ENCODE assay signal across 9 cellular contexts in genomic region chr11:117095301-117096139, GRCh38. TPM values are rescaled to one million over a fixed set of nuclear protein-coding genes. Genes with fewer than 3 reads are reported as not detected.
DNase-seq lines count a peak whose midpoint lies in the region; ATAC-seq, FAIRE-seq and TF ChIP-seq lines count a peak whose summit lies in the region.
"Had no signal": no experiment of that assay in that cellular context is flagged by ENCODE, and none has a peak within 500 bp of the region (broad histone marks: within the 10 kb centered on the region; RNA-seq: fewer than 3 reads in every experiment).

No MANE protein-coding gene starts in this region.

- TF ChIP-seq POLR2A in right lobe of liver (IDR thresholded peaks at IDR 0.05) (no peak), vagina (IDR thresholded peaks at IDR 0.05) (no peak)

- TF ChIP-seq CTCF in AG10803 (conservative IDR thresholded peaks at IDR 0.05; ENCODE audit: low read length) (no peak), right lobe of liver (IDR thresholded peaks at IDR 0.05) (no peak), vagina (IDR thresholded peaks at IDR 0.05) (no peak), D721Med (IDR thresholded peaks at IDR 0.05; ENCODE audit: insufficient read depth, missing control alignments) (no peak)

- peak overlapping the region; percentile 5; the same call in 1 of the 2 replicates for H3K4me3 ChIP-seq in AG10803 (ENCODE audit: low read length)
- peak overlapping the region; percentile 83 for H3K4me3 ChIP-seq in HUES6 (ENCODE audit: low read depth, low read length)
- H3K4me3 ChIP-seq in adipocyte (ENCODE audit: low read length) = peak overlapping the region; percentile 98
- H3K4me3 ChIP-seq in right lobe of liver = peak overlapping the region in 2 of 3 donors; percentile 72 to 74
- peak overlapping the region in 1 of 2 donors; percentile 80 for H3K4me3 ChIP-seq in vagina

- FAIRE-seq in D721Med (lab: Jason Lieb, UNC) = no peak
- FAIRE-seq: endothelial cell of umbilical vein had no signal

- no peak for ATAC-seq in right lobe of liver
- ATAC-seq in HG03139 (IDR thresholded peaks at IDR 0.05; ENCODE audit: unreplicated experiment) = no peak

- WGBS in right lobe of liver (ENCODE audit: insufficient coverage, low coverage, low lambda C conversion rate, missing lambda C conversion rate) = 19% methylated on average over 9 of the region's 9 CpGs

- H3K27me3 ChIP-seq in HUES6 (ENCODE audit: control insufficient read depth, insufficient read depth, low read length) (no peaks in the 10 kb centered on the region), adipocyte (replicated peaks; ENCODE audit: control insufficient read depth, insufficient read depth, low read length) (no peaks in the 10 kb centered on the region), right lobe of liver (no peaks in the 10 kb centered on the region), vagina (no peaks in the 10 kb centered on the region)

- intact Hi-C loops in right lobe of liver (cut with DNase I) = no loop called here
- intact Hi-C loops in vagina (cut with DNase I) = no loop called here

- DNase-seq in AG10803 (ENCODE audit: low read depth) (peak; percentile 86), adipocyte (ENCODE audit: low read depth) (peak; percentile 92), right lobe of liver (no peak), vagina (ENCODE audit: extremely low spot score in 2 of 2) (no peak), SKM-1 treated with dmso at 0.1 percent for 144 hours (lab: John Stamatoyannopoulos, UW; ENCODE audit: unreplicated experiment) (no peak), D721Med (ENCODE audit: insufficient read length, low spot score) (no peak)

- no peak overlapping the region for H3K9ac ChIP-seq in HUES6 (ENCODE audit: low read length)
- peak overlapping the region; percentile 94 for H3K9ac ChIP-seq in adipocyte (ENCODE audit: low read length)

- H3K4me1 ChIP-seq in HUES6 (ENCODE audit: control insufficient read depth, insufficient read depth, low read length) (peaks cover 40% of the 10 kb centered on the region), adipocyte (ENCODE audit: control insufficient read depth, insufficient read depth, low read length) (peaks cover 39% of the 10 kb centered on the region), right lobe of liver (peaks cover 0 to 61% (median 21%) of the 10 kb centered on the region in 4 donors), vagina (peaks cover 52% of the 10 kb centered on the region)

- H3K9me3 ChIP-seq in HUES6 (ENCODE audit: control insufficient read depth, insufficient read depth, low read depth, low read length) = 0 out of 2 replicates have a peak, but pooled peaks cover 3% of the 10 kb centered on the region
- no peaks in the 10 kb centered on the region for H3K9me3 ChIP-seq in adipocyte (ENCODE audit: control insufficient read depth, low read length)
- no peaks in the 10 kb centered on the region for H3K9me3 ChIP-seq in right lobe of liver
- no peaks in the 10 kb centered on the region for H3K9me3 ChIP-seq in vagina

- H3K36me3 ChIP-seq in HUES6 (ENCODE audit: control insufficient read depth, insufficient read depth, low read length) (0 out of 2 replicates have a peak, but pooled peaks cover 3% of the 10 kb centered on the region), adipocyte (ENCODE audit: control insufficient read depth, insufficient read depth, low read length, severe bottlenecking) (no peaks in the 10 kb centered on the region), right lobe of liver (no peaks in the 10 kb centered on the region), vagina (no peaks in the 10 kb centered on the region)

- no peak overlapping the region for H3K27ac ChIP-seq in HUES6 (ENCODE audit: low read depth, low read length)
- peak overlapping the region; percentile 93 to 100 (median 99) for H3K27ac ChIP-seq in right lobe of liver
- peak overlapping the region; percentile 97 for H3K27ac ChIP-seq in vagina

RNA-seq across cellular contexts. Expression of gene SIK3, which starts 2.7 kb away (rescaled TPM):
- total RNA-seq in right lobe of liver (10 to 100 TPM; 22.0 to 35.4 (median 26.8) TPM), vagina (39.0 TPM)

RNA-seq across cellular contexts. Expression of gene PAFAH1B2, which starts 48.6 kb away (rescaled TPM):
- 10 to 100 TPM; 22.2 to 39.1 (median 29.3) TPM for total RNA-seq in right lobe of liver
- 68.5 TPM for total RNA-seq in vagina

Comparison
In these comparisons a context has a peak if more than half of its experiments do, and no peak if none do; other contexts are left out.
1. DNase-seq: peak in AG10803 (single experiment) and adipocyte (single experiment); none in right lobe of liver (0 of 3), vagina (0 of 2), SKM-1 treated with dmso at 0.1 percent for 144 hours (single experiment) and D721Med (single experiment).